8 cellular contexts compared by ENCODE assay signal in the genomic region with DNA sequence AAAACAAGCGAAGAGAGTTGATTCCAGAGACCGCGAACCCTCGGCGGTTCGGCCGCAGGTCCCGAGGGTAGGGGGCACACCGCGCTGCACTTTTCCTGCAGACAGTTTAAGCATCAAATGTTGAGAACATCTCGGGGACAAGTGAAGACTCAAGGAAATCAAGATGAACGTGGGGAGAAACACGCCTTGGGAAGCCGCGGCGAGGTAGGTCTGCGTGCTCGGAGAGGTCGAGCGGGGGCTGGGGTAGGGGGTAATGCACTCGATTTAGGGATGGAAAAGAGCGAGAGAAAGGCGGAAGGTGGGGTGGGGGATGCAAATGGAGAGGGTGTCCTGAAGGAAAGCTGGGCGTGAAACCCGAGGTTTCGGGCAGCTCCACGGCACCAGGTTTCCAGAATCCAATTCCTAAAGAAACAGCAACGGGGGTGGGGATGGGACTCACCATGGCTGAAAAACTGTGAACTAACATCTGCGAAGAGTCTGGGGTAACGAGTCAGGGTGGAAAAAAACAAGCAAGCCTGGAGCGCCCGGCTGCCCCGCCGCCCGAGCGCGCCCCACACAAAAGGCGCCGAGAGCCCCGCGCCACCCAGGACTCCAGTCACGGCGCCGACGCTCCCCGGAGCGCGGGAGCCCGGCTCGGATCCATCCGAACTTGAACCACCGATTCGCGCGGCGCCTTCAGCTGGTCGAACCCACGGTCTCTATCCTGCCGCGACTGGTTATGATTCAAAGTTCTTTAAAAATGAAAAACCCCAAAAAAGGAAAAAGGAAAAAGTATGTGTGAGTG. TPM values are rescaled to one million over a fixed set of nuclear protein-coding genes. Genes with fewer than 3 reads are reported as not detected.
A peak's percentile ranks its signal among the peaks of the same experiment; 100 is the strongest.
DNase-seq lines count a peak whose midpoint lies in the region; ATAC-seq and TF ChIP-seq lines count a peak whose summit lies in the region.

No MANE protein-coding gene starts in this region.

- DNase-seq in GM23338 (ENCODE audit: low spot score): peak; percentile 68
- DNase-seq in RWPE1 (ENCODE audit: low spot score): no peak
- DNase-seq in fibroblast of the aortic adventitia (ENCODE audit: low read depth): no peak
- no peak for DNase-seq in ecto neural progenitor cell (ENCODE audit: low spot score)

- H3K4me2 ChIP-seq in GM23338: peak overlapping the region; percentile 91

- H3K27me3 ChIP-seq in GM23338 (ENCODE audit: insufficient read depth) (peaks cover 98% of the 10 kb centered on the region), rectal smooth muscle tissue (ENCODE audit: control insufficient read depth, insufficient read depth, low read length) (peaks cover 43% of the 10 kb centered on the region)

- POLR2A ChIA-PET in RWPE1 (lab: Yijun Ruan, JAX; ENCODE audit: low non-redundant PET): no interaction called here

- H3K9me2 ChIP-seq in GM23338 (ENCODE audit: insufficient read depth): no peaks in the 10 kb centered on the region

- H3K4me1 Mint-ChIP-seq in GM23338: peaks cover 73% of the 10 kb centered on the region

- no peak overlapping the region for H3K9ac ChIP-seq in rectal smooth muscle tissue (ENCODE audit: low read length)

- H3K36me3 Mint-ChIP-seq in GM23338 (ENCODE audit: low read depth): 0 out of 3 replicates have a peak, but pooled peaks cover 3% of the 10 kb centered on the region

- H3K4me3 Mint-ChIP-seq in GM23338: peak overlapping the region; percentile 64

- H3K27ac ChIP-seq in GM23338 (ENCODE audit: low read depth) (no peak overlapping the region), RWPE1 (peak overlapping the region; percentile 99), rectal smooth muscle tissue (ENCODE audit: low read depth, low read length) (peak overlapping the region; percentile 14)

- H3K4me3 ChIP-seq in GM23338 (peak overlapping the region; percentile 54), fibroblast of the aortic adventitia (ENCODE audit: low read depth, low read length) (peak overlapping the region; percentile 77), rectal smooth muscle tissue (ENCODE audit: low read length) (peak overlapping the region; percentile 90)

- H4K20me1 ChIP-seq in GM23338 (replicated peaks; ENCODE audit: insufficient read depth): peaks cover 11% of the 10 kb centered on the region

- peaks cover 38% of the 10 kb centered on the region for H3F3A ChIP-seq in GM23338 (replicated peaks; ENCODE audit: low read depth)

- ATAC-seq in GM23338 (no peak), HG03280 (IDR thresholded peaks at IDR 0.05; ENCODE audit: unreplicated experiment) (no peak), HG02970 (IDR thresholded peaks at IDR 0.05; ENCODE audit: low FRiP score, unreplicated experiment) (no peak), GM18519 (IDR thresholded peaks at IDR 0.05; ENCODE audit: low FRiP score, unreplicated experiment) (no peak)

- no peaks in the 10 kb centered on the region for H3K79me2 ChIP-seq in GM23338 (replicated peaks; ENCODE audit: insufficient read depth)

- peak overlapping the region; percentile 78 for H2AFZ ChIP-seq in GM23338

- H3K4me1 ChIP-seq in GM23338 (ENCODE audit: insufficient read depth) (peaks cover 75% of the 10 kb centered on the region), rectal smooth muscle tissue (ENCODE audit: control insufficient read depth, insufficient read depth, low read length) (peaks cover 6% of the 10 kb centered on the region)

- peaks cover 13% of the 10 kb centered on the region for H3K9me3 Mint-ChIP-seq in GM23338

- TF ChIP-seq CTCF in GM23338 (conservative IDR thresholded peaks at IDR 0.05; ENCODE audit: low read depth in 2 of 2) (no peak), RWPE1 (conservative IDR thresholded peaks at IDR 0.05; ENCODE audit: low read depth) (no peak), fibroblast of the aortic adventitia (IDR thresholded peaks at IDR 0.05; ENCODE audit: insufficient read depth, low read length) (no peak)

- CTCF ChIA-PET in RWPE1 (lab: Yijun Ruan, JAX): interaction anchor here (0.6 to 1.1 kb wide), 2 partner anchors 17 to 18 kb away, joined by 3 to 4 read pairs; no protein-coding TSS in a partner anchor

- H3K36me3 ChIP-seq in GM23338 (ENCODE audit: insufficient read depth) (no peaks in the 10 kb centered on the region), rectal smooth muscle tissue (ENCODE audit: control insufficient read depth, insufficient read depth, low read length) (no peaks in the 10 kb centered on the region)

- peaks cover 97% of the 10 kb centered on the region for H3K27me3 Mint-ChIP-seq in GM23338 (ENCODE audit: insufficient read depth, low read depth, poor library complexity)

- no peak overlapping the region for H3K27ac Mint-ChIP-seq in GM23338

TF ChIP-seq in GM23338, 12 proteins besides CTCF, POLR2A, EP300 and RAD21:
- TF ChIP-seq EZH2 (IDR thresholded peaks at IDR 0.05; ENCODE audit: low read depth, unreplicated experiment) (peak; percentile 85), EZH2phosphoT487 (IDR thresholded peaks at IDR 0.05; ENCODE audit: unreplicated experiment) (peak; percentile 97)
- TF ChIP-seq, protein P1, sequence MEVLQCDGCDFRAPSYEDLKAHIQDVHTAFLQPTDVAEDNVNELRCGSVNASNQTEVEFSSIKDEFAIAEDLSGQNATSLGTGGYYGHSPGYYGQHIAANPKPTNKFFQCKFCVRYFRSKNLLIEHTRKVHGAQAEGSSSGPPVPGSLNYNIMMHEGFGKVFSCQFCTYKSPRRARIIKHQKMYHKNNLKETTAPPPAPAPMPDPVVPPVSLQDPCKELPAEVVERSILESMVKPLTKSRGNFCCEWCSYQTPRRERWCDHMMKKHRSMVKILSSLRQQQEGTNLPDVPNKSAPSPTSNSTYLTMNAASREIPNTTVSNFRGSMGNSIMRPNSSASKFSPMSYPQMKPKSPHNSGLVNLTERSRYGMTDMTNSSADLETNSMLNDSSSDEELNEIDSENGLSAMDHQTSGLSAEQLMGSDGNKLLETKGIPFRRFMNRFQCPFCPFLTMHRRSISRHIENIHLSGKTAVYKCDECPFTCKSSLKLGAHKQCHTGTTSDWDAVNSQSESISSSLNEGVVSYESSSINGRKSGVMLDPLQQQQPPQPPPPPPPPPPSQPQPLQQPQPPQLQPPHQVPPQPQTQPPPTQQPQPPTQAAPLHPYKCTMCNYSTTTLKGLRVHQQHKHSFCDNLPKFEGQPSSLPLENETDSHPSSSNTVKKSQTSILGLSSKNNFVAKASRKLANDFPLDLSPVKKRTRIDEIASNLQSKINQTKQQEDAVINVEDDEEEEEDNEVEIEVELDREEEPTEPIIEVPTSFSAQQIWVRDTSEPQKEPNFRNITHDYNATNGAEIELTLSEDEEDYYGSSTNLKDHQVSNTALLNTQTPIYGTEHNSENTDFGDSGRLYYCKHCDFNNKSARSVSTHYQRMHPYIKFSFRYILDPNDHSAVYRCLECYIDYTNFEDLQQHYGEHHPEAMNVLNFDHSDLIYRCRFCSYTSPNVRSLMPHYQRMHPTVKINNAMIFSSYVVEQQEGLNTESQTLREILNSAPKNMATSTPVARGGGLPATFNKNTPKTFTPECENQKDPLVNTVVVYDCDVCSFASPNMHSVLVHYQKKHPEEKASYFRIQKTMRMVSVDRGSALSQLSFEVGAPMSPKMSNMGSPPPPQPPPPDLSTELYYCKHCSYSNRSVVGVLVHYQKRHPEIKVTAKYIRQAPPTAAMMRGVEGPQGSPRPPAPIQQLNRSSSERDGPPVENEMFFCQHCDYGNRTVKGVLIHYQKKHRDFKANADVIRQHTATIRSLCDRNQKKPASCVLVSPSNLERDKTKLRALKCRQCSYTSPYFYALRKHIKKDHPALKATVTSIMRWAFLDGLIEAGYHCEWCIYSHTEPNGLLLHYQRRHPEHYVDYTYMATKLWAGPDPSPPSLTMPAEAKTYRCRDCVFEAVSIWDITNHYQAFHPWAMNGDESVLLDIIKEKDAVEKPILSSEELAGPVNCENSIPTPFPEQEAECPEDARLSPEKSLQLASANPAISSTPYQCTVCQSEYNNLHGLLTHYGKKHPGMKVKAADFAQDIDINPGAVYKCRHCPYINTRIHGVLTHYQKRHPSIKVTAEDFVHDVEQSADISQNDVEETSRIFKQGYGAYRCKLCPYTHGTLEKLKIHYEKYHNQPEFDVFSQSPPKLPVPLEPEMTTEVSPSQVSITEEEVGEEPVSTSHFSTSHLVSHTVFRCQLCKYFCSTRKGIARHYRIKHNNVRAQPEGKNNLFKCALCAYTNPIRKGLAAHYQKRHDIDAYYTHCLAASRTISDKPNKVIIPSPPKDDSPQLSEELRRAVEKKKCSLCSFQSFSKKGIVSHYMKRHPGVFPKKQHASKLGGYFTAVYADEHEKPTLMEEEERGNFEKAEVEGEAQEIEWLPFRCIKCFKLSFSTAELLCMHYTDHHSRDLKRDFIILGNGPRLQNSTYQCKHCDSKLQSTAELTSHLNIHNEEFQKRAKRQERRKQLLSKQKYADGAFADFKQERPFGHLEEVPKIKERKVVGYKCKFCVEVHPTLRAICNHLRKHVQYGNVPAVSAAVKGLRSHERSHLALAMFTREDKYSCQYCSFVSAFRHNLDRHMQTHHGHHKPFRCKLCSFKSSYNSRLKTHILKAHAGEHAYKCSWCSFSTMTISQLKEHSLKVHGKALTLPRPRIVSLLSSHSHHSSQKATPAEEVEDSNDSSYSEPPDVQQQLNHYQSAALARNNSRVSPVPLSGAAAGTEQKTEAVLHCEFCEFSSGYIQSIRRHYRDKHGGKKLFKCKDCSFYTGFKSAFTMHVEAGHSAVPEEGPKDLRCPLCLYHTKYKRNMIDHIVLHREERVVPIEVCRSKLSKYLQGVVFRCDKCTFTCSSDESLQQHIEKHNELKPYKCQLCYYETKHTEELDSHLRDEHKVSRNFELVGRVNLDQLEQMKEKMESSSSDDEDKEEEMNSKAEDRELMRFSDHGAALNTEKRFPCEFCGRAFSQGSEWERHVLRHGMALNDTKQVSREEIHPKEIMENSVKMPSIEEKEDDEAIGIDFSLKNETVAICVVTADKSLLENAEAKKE (CRISPR knock-in tag; IDR thresholded peaks at IDR 0.05): no peak

RNA-seq across cellular contexts. Expression of a gene that starts 3.6 kb away (rescaled TPM):
- total RNA-seq in GM23338 (2014; rRNA removed; shearing (Covaris generic)): not detected in 2 replicates
- 0.21 TPM in 1 of 2 replicates, not detected in the other for polyA plus RNA-seq in GM23338 (2016; fragmentation: Nextera tagmentation; extraction: Ambion mirVana)
- total RNA-seq in fibroblast of the aortic adventitia (ENCODE audit: low replicate concordance): 1.4 TPM in 1 of 2 replicates, not detected in the other
